1 cellular context compared by ENCODE assay signal in the genomic region with DNA sequence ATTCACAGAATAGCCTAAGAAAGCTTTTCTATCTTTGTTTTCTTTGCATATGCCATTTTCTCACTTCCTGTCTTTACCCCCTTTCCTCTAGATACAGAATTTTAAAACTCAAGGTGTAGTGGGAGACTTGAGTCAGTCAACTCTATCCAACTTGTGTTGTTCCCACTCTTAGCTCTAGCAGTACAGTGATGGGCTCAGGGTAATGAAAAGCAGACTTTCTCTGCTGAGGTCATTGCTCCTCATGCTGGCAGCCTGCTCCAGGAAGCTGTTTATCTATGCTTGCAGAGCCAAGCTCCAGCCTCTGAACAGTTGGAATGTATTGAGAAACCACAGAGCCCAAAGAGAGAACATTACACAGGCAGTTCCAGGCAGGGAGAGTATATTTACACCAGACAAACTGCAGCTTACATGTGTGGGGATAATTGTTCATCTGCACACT.
A peak's percentile ranks its signal among the peaks of the same experiment; 100 is the strongest.
TF ChIP-seq lines count a peak whose summit lies in the region.

No MANE protein-coding gene starts in this region.

TF ChIP-seq in K562, 482 proteins besides CTCF, POLR2A, EP300 and RAD21 (continued from another document and continues in another):
- TF ChIP-seq, protein P1, sequence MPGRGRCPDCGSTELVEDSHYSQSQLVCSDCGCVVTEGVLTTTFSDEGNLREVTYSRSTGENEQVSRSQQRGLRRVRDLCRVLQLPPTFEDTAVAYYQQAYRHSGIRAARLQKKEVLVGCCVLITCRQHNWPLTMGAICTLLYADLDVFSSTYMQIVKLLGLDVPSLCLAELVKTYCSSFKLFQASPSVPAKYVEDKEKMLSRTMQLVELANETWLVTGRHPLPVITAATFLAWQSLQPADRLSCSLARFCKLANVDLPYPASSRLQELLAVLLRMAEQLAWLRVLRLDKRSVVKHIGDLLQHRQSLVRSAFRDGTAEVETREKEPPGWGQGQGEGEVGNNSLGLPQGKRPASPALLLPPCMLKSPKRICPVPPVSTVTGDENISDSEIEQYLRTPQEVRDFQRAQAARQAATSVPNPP (IDR thresholded peaks at IDR 0.05; ENCODE audit: borderline replicate concordance, insufficient read depth, insufficient read length), result no peak
- no peak for TF ChIP-seq ZNF232 (CRISPR knock-in tag; IDR thresholded peaks at IDR 0.05)
- peak; percentile 94 to 99 for TF ChIP-seq TEAD1 (CRISPR knock-in tag; IDR thresholded peaks at IDR 0.05)
- no peak for TF ChIP-seq ZNF3 (CRISPR knock-in tag; IDR thresholded peaks at IDR 0.05)
- TF ChIP-seq NCOR1 (IDR thresholded peaks at IDR 0.05), result peak; percentile 77
- TF ChIP-seq ZNF41 (CRISPR knock-in tag; conservative IDR thresholded peaks at IDR 0.05), result no peak
- TF ChIP-seq, protein P2, sequence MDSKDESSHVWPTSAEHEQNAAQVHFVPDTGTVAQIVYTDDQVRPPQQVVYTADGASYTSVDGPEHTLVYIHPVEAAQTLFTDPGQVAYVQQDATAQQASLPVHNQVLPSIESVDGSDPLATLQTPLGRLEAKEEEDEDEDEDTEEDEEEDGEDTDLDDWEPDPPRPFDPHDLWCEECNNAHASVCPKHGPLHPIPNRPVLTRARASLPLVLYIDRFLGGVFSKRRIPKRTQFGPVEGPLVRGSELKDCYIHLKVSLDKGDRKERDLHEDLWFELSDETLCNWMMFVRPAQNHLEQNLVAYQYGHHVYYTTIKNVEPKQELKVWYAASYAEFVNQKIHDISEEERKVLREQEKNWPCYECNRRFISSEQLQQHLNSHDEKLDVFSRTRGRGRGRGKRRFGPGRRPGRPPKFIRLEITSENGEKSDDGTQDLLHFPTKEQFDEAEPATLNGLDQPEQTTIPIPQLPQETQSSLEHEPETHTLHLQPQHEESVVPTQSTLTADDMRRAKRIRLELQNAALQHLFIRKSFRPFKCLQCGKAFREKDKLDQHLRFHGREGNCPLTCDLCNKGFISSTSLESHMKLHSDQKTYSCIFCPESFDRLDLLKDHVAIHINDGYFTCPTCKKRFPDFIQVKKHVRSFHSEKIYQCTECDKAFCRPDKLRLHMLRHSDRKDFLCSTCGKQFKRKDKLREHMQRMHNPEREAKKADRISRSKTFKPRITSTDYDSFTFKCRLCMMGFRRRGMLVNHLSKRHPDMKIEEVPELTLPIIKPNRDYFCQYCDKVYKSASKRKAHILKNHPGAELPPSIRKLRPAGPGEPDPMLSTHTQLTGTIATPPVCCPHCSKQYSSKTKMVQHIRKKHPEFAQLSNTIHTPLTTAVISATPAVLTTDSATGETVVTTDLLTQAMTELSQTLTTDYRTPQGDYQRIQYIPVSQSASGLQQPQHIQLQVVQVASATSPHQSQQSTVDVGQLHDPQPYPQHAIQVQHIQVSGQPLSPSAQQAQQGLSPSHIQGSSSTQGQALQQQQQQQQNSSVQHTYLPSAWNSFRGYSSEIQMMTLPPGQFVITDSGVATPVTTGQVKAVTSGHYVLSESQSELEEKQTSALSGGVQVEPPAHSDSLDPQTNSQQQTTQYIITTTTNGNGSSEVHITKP (IDR thresholded peaks at IDR 0.05; ENCODE audit: partially characterized antibody), result peak; percentile 48
- no peak for TF ChIP-seq SIX5 (IDR thresholded peaks at IDR 0.05; ENCODE audit: borderline replicate concordance in 1 of 2, insufficient read depth in 1 of 2, low read depth in 1 of 2, low read length in 2 of 2)
- no peak for TF ChIP-seq ZFP30 (CRISPR knock-in tag; IDR thresholded peaks at IDR 0.05; ENCODE audit: borderline replicate concordance)
- TF ChIP-seq, protein P3, sequence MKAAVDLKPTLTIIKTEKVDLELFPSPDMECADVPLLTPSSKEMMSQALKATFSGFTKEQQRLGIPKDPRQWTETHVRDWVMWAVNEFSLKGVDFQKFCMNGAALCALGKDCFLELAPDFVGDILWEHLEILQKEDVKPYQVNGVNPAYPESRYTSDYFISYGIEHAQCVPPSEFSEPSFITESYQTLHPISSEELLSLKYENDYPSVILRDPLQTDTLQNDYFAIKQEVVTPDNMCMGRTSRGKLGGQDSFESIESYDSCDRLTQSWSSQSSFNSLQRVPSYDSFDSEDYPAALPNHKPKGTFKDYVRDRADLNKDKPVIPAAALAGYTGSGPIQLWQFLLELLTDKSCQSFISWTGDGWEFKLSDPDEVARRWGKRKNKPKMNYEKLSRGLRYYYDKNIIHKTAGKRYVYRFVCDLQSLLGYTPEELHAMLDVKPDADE (conservative IDR thresholded peaks at IDR 0.05; ENCODE audit: control insufficient read depth, low read depth, low read length), result 0 out of 2 replicates have a peak, but pooled peaks have one; percentile 28
- TF ChIP-seq ZNF561 (CRISPR knock-in tag; conservative IDR thresholded peaks at IDR 0.05), result no peak
- TF ChIP-seq, protein P4, sequence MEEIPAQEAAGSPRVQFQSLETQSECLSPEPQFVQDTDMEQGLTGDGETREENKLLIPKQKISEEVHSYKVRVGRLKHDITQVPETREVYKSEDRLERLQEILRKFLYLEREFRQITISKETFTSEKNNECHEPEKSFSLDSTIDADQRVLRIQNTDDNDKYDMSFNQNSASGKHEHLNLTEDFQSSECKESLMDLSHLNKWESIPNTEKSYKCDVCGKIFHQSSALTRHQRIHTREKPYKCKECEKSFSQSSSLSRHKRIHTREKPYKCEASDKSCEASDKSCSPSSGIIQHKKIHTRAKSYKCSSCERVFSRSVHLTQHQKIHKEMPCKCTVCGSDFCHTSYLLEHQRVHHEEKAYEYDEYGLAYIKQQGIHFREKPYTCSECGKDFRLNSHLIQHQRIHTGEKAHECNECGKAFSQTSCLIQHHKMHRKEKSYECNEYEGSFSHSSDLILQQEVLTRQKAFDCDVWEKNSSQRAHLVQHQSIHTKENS (CRISPR knock-in tag; IDR thresholded peaks at IDR 0.05), result no peak
- TF ChIP-seq ARID1B (IDR thresholded peaks at IDR 0.05), result peak; percentile 92
- peak; percentile 79; the same call in 1 of the 2 replicates for TF ChIP-seq ESRRA (IDR thresholded peaks at IDR 0.05; ENCODE audit: borderline replicate concordance, low read depth)
- TF ChIP-seq, protein P5, sequence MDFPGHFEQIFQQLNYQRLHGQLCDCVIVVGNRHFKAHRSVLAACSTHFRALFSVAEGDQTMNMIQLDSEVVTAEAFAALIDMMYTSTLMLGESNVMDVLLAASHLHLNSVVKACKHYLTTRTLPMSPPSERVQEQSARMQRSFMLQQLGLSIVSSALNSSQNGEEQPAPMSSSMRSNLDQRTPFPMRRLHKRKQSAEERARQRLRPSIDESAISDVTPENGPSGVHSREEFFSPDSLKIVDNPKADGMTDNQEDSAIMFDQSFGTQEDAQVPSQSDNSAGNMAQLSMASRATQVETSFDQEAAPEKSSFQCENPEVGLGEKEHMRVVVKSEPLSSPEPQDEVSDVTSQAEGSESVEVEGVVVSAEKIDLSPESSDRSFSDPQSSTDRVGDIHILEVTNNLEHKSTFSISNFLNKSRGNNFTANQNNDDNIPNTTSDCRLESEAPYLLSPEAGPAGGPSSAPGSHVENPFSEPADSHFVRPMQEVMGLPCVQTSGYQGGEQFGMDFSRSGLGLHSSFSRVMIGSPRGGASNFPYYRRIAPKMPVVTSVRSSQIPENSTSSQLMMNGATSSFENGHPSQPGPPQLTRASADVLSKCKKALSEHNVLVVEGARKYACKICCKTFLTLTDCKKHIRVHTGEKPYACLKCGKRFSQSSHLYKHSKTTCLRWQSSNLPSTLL (IDR thresholded peaks at IDR 0.05), result no peak
- no peak for TF ChIP-seq HCFC1 (IDR thresholded peaks at IDR 0.05; ENCODE audit: low read depth, low read length)
- TF ChIP-seq EGR1 (conservative IDR thresholded peaks at IDR 0.05), result no peak
- TF ChIP-seq, protein P6, sequence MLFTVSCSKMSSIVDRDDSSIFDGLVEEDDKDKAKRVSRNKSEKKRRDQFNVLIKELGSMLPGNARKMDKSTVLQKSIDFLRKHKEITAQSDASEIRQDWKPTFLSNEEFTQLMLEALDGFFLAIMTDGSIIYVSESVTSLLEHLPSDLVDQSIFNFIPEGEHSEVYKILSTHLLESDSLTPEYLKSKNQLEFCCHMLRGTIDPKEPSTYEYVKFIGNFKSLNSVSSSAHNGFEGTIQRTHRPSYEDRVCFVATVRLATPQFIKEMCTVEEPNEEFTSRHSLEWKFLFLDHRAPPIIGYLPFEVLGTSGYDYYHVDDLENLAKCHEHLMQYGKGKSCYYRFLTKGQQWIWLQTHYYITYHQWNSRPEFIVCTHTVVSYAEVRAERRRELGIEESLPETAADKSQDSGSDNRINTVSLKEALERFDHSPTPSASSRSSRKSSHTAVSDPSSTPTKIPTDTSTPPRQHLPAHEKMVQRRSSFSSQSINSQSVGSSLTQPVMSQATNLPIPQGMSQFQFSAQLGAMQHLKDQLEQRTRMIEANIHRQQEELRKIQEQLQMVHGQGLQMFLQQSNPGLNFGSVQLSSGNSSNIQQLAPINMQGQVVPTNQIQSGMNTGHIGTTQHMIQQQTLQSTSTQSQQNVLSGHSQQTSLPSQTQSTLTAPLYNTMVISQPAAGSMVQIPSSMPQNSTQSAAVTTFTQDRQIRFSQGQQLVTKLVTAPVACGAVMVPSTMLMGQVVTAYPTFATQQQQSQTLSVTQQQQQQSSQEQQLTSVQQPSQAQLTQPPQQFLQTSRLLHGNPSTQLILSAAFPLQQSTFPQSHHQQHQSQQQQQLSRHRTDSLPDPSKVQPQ (CRISPR knock-in tag; IDR thresholded peaks at IDR 0.05; ENCODE audit: borderline replicate concordance), result no peak
- no peak for TF ChIP-seq KDM2B (CRISPR knock-in tag; IDR thresholded peaks at IDR 0.05)
- peak in 1 of 2 experiments; percentile 60; a peak in 2 of 4 replicates for TF ChIP-seq HDAC1 (IDR thresholded peaks at IDR 0.05)
- TF ChIP-seq, protein P7, sequence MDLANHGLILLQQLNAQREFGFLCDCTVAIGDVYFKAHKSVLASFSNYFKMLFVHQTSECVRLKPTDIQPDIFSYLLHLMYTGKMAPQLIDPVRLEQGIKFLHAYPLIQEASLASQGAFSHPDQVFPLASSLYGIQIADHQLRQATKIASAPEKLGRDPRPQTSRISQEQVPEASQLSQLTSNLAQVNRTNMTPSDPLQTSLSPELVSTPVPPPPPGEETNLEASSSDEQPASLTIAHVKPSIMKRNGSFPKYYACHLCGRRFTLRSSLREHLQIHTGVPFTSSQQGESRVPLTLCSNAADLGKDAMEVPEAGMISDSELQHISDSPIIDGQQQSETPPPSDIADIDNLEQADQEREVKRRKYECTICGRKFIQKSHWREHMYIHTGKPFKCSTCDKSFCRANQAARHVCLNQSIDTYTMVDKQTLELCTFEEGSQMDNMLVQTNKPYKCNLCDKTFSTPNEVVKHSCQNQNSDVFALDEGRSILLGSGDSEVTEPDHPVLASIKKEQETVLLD (IDR thresholded peaks at IDR 0.05), result no peak
- TF ChIP-seq TSC22D4 (tag; IDR thresholded peaks at IDR 0.05), result no peak
- TF ChIP-seq PURB (CRISPR knock-in tag; IDR thresholded peaks at IDR 0.05; ENCODE audit: low read depth), result no peak
- TF ChIP-seq ZNF780A (CRISPR knock-in tag; IDR thresholded peaks at IDR 0.05), result no peak
- TF ChIP-seq FOXK2 (conservative IDR thresholded peaks at IDR 0.05 in 1 of 2, IDR thresholded peaks at IDR 0.05 in 1 of 2; ENCODE audit: low read depth in 2 of 2), result peak; percentile 79 to 87
- TF ChIP-seq ZBTB8A (IDR thresholded peaks at IDR 0.05; ENCODE audit: partially characterized antibody), result no peak
- TF ChIP-seq ZNF197 (CRISPR knock-in tag; IDR thresholded peaks at IDR 0.05; ENCODE audit: low read depth), result no peak
- TF ChIP-seq, protein P8, sequence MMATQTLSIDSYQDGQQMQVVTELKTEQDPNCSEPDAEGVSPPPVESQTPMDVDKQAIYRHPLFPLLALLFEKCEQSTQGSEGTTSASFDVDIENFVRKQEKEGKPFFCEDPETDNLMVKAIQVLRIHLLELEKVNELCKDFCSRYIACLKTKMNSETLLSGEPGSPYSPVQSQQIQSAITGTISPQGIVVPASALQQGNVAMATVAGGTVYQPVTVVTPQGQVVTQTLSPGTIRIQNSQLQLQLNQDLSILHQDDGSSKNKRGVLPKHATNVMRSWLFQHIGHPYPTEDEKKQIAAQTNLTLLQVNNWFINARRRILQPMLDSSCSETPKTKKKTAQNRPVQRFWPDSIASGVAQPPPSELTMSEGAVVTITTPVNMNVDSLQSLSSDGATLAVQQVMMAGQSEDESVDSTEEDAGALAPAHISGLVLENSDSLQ (IDR thresholded peaks at IDR 0.05), result peak; percentile 60
- TF ChIP-seq MAFF (IDR thresholded peaks at IDR 0.05; ENCODE audit: low read length), result peak; percentile 20; the same call in 1 of the 2 replicates
- no peak for TF ChIP-seq MTA1 (IDR thresholded peaks at IDR 0.05; ENCODE audit: borderline replicate concordance)
- no peak for TF ChIP-seq ZNF354B (CRISPR knock-in tag; IDR thresholded peaks at IDR 0.05)
- no peak for TF ChIP-seq GTF2A2 (tag; IDR thresholded peaks at IDR 0.05)
- TF ChIP-seq TAF1 (IDR thresholded peaks at IDR 0.05; ENCODE audit: control insufficient read depth, extremely low read depth, insufficient read depth, low read length, severe bottlenecking), result no peak
- TF ChIP-seq RBM25 (IDR thresholded peaks at IDR 0.05; ENCODE audit: low read depth, low read length, severe bottlenecking), result no peak
- no peak for TF ChIP-seq KAT7 (CRISPR knock-in tag; IDR thresholded peaks at IDR 0.05; ENCODE audit: borderline replicate concordance)
- no peak for TF ChIP-seq CHCHD3 (CRISPR knock-in tag; IDR thresholded peaks at IDR 0.05)
- TF ChIP-seq JUN (IDR thresholded peaks at IDR 0.05; ENCODE audit: borderline replicate concordance, low read depth, low read length), result peak; percentile 77; the same call in 1 of the 2 replicates
- TF ChIP-seq JUN (CRISPR knock-in tag; IDR thresholded peaks at IDR 0.05; ENCODE audit: borderline replicate concordance), result no peak
- TF ChIP-seq, protein P9, sequence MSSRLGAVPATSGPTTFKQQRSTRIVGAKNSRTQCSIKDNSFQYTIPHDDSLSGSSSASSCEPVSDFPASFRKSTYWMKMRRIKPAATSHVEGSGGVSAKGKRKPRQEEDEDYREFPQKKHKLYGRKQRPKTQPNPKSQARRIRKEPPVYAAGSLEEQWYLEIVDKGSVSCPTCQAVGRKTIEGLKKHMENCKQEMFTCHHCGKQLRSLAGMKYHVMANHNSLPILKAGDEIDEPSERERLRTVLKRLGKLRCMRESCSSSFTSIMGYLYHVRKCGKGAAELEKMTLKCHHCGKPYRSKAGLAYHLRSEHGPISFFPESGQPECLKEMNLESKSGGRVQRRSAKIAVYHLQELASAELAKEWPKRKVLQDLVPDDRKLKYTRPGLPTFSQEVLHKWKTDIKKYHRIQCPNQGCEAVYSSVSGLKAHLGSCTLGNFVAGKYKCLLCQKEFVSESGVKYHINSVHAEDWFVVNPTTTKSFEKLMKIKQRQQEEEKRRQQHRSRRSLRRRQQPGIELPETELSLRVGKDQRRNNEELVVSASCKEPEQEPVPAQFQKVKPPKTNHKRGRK (tag; IDR thresholded peaks at IDR 0.05), result no peak
- no peak for TF ChIP-seq ADNP (tag; IDR thresholded peaks at IDR 0.05)
- no peak for TF ChIP-seq RHOXF2B (CRISPR knock-in tag; conservative IDR thresholded peaks at IDR 0.05)
- TF ChIP-seq ZC3H11A (IDR thresholded peaks at IDR 0.05; ENCODE audit: low read depth, low read length), result no peak
- TF ChIP-seq KLF1 (tag; IDR thresholded peaks at IDR 0.05), result no peak
- no peak for TF ChIP-seq CREBBP (IDR thresholded peaks at IDR 0.05; ENCODE audit: low read depth, low read length)
- no peak for TF ChIP-seq STAG1 (CRISPR knock-in tag; IDR thresholded peaks at IDR 0.05; ENCODE audit: borderline replicate concordance)
- TF ChIP-seq PHF20 (IDR thresholded peaks at IDR 0.05; ENCODE audit: partially characterized antibody), result no peak
- 0 out of 2 replicates have a peak, but pooled peaks have one; percentile 14 for TF ChIP-seq CXXC5 (CRISPR knock-in tag; IDR thresholded peaks at IDR 0.05)
- no peak for TF ChIP-seq ARHGAP35 (IDR thresholded peaks at IDR 0.05; ENCODE audit: partially characterized antibody)
- TF ChIP-seq GABPB1 (CRISPR knock-in tag; IDR thresholded peaks at IDR 0.05), result no peak; the same call in 1 of the 2 replicates
- TF ChIP-seq NFATC3 (IDR thresholded peaks at IDR 0.05), result no peak
- peak; percentile 64 for TF ChIP-seq MYC (IDR thresholded peaks at IDR 0.05; ENCODE audit: low read depth, low read length)
- TF ChIP-seq MYC (CRISPR knock-in tag; IDR thresholded peaks at IDR 0.05; ENCODE audit: borderline replicate concordance, low read depth), result no peak
